In the genomic region with DNA sequence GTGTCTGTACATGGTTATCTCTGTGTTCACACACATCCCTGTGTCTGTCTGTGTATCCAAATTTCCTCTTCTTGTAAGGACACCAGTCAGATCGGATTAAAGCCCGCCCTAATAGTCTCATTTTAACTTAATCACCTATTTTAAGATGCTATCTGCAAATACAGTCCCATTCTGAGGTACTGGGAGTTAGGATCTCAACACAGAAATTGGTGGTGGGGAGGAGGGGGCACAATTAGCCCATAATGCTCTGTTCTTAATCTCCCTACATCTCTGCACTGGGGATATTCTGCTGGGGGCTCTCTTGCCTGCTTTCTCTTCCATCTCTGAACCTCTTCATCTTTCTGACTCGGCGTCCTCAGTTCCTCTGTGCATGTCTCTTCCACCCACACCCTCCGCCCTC, we compare ENCODE assay signal across 20 cellular contexts.
"Had no signal": no experiment of that assay in that cellular context is flagged by ENCODE, and none has a peak within 500 bp of the region (broad histone marks: within the 10 kb centered on the region; RNA-seq: fewer than 3 reads in every experiment).

No MANE protein-coding gene starts in this region.

- H3K4me3 Mint-ChIP-seq: immature natural killer cell; natural killer cell; T-helper 2 cell treated with Interferon-gamma antibody and Interleukin-4, amounts not matched to agents 5 μg/mL and 100 μg/mL, for 36 hours had no signal

- H3K4me1 Mint-ChIP-seq: immature natural killer cell, natural killer cell had no signal

- H3K36me3 Mint-ChIP-seq: immature natural killer cell, natural killer cell had no signal

- H3K27ac Mint-ChIP-seq: immature natural killer cell; natural killer cell; T-helper 2 cell treated with Interferon-gamma antibody and Interleukin-4, amounts not matched to agents 5 μg/mL and 100 μg/mL, for 36 hours had no signal

- H3K9me3 Mint-ChIP-seq: immature natural killer cell had no signal

- ATAC-seq: esophagus mucosa, left ventricle myocardium superior, natural killer cell had no signal

- DNase-seq: activated CD4-positive, alpha-beta T cell treated with anti-CD3 and anti-CD28 coated beads for 1 hour; activated effector memory CD4-positive, alpha-beta T cell treated with anti-CD3 and anti-CD28 coated beads, Interleukin-2, amount 50 U/mL, for 16 hours; activated naive CD4-positive, alpha-beta T cell treated with anti-CD3 and anti-CD28 coated beads, Interleukin-2, amount 50 U/mL, for 16 hours; activated T-cell treated with anti-CD3 and anti-CD28 coated beads, Interleukin-2, amount 50 U/mL, for 1 hour; adrenal gland; brain microvascular endothelial cell; caudate nucleus; effector memory CD4-positive, alpha-beta T cell; glutamatergic neuron; immature natural killer cell; kidney glomerular epithelial cell; left ventricle myocardium superior; mammary epithelial cell; midbrain; natural killer cell; ovary; stimulated activated CD4-positive, alpha-beta T cell treated with anti-CD3 and anti-CD28 coated beads, Interleukin-2, amount 100 ng/mL, for 48 hours; stomach had no signal
